1 cellular context compared by ENCODE assay signal in the genomic region with DNA sequence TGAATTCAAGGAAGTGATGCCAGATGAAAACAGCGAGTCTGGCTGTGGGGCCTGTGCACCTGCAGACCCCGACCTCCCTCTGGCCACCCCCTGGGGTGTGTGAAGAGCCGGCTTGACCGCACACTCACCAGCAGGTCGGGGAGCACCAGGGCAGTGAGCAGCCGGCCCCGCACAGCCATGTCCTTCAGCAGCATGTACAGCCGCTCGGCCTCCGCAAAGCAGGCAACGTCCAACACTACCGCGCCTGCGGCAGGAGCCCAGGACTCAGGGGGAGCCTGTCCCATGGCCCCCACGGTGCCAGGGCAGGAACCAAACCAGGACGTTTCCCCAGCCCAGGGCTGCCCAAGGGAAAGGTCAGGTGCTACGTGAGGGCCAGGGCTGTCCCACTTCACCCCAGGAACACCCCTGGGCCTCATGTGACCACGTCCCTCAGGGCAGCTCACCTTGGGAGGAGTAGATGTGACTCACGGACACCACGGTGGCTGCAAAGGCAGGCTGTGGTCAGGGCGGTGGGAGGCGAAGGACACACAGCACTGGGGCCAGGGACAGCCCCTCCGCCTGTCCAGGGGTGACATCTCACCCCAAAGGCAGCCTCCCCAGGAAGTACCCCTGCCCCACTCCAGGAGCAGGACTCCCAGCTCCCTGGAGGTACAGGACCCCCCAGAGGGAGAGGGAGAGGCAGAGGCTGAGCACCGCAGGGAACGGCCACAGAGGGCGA.
TF ChIP-seq lines count a peak whose summit lies in the region.

No MANE protein-coding gene starts in this region.

TF ChIP-seq in HepG2, 621 proteins besides CTCF, POLR2A, EP300 and RAD21:
- TF ChIP-seq MED8 (CRISPR knock-in tag; IDR thresholded peaks at IDR 0.05; ENCODE audit: insufficient replicate concordance), result no peak
- TF ChIP-seq RBFOX2 (IDR thresholded peaks at IDR 0.05; ENCODE audit: low read depth, low read length), result peak; percentile 27; the same call in 1 of the 2 replicates
